In the genomic region with DNA sequence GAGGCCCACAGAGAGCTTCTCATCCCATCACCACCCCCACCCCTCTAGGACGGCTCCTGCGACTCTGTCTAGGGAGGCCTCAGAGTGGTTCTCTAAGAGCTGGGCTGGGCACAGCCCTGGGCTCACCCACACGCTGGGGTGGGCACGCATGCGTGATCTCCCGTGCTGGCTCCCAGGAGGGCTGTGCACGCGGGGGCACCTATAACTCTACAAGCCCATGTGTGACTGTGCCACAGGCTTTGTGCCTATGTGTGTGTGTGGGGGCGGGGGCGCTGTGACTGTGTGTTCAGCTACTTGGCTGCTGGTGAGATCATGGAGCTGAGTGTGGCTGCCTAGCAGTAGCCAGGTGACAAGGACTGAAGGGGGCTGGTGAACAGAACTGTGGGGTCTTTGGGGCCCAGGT, we compare ENCODE assay signal across 20 cellular contexts. TPM values are rescaled to one million over a fixed set of nuclear protein-coding genes. Genes with fewer than 3 reads are reported as not detected.
A peak's percentile ranks its signal among the peaks of the same experiment; 100 is the strongest.
DNase-seq lines count a peak whose midpoint lies in the region; ATAC-seq lines count a peak whose summit lies in the region.
"Had no signal": no experiment of that assay in that cellular context is flagged by ENCODE, and none has a peak within 500 bp of the region (broad histone marks: within the 10 kb centered on the region; RNA-seq: fewer than 3 reads in every experiment).

No MANE protein-coding gene starts in this region.

- H3K79me1 ChIP-seq in mesenchymal stem cell (replicated peaks; ENCODE audit: low read length, poor library complexity, severe bottlenecking), result no peaks in the 10 kb centered on the region

- no peak overlapping the region for H2BK120ac ChIP-seq in mesenchymal stem cell (ENCODE audit: low read depth, low read length)

- H3K27me3 ChIP-seq in H7 (ENCODE audit: control insufficient read depth, insufficient read depth, low read length) (peaks cover 23% of the 10 kb centered on the region), mesenchymal stem cell (ENCODE audit: control insufficient read depth in 1 of 2, insufficient read depth in 1 of 2, low read length in 2 of 2) (peaks cover 21 to 50% of the 10 kb centered on the region in 2 experiments)
- H3K27me3 ChIP-seq in naive thymus-derived CD4-positive, alpha-beta T cell (ENCODE audit: control insufficient read depth in 2 of 2, insufficient read depth in 2 of 2, low read length in 2 of 2), result no peaks in the 10 kb centered on the region
- H3K27me3 ChIP-seq: ovary had no signal

- no peak overlapping the region for H3K27ac ChIP-seq in naive thymus-derived CD4-positive, alpha-beta T cell (ENCODE audit: low read depth, low read length)
- no peak overlapping the region for H3K27ac ChIP-seq in mesenchymal stem cell (ENCODE audit: low read length, poor library complexity, severe bottlenecking)
- H3K27ac ChIP-seq: BLaER1 treated with 17β-estradiol and CSF1 and Interleukin-3, amounts not matched to agents 10 nM and 100 nM; ovary had no signal

- no peak overlapping the region for H2BK12ac ChIP-seq in mesenchymal stem cell (ENCODE audit: low read length in 2 of 2)

- peak overlapping the region in 1 of 2 experiments; percentile 58 for H3K4ac ChIP-seq in mesenchymal stem cell (ENCODE audit: low read depth in 1 of 2, low read length in 2 of 2)

- H3K4me3 ChIP-seq in H7 (ENCODE audit: insufficient read depth, low read depth, low read length) (no peak overlapping the region), mesenchymal stem cell (ENCODE audit: insufficient read depth in 1 of 2, low read depth in 1 of 2, low read length in 2 of 2) (no peak overlapping the region)
- H3K4me3 ChIP-seq in naive thymus-derived CD4-positive, alpha-beta T cell (ENCODE audit: low read length), result no peak overlapping the region
- H3K4me3 ChIP-seq: BLaER1 treated with 17β-estradiol and CSF1 and Interleukin-3, amounts not matched to agents 10 nM and 100 nM; ovary had no signal

- H2BK15ac ChIP-seq in mesenchymal stem cell (ENCODE audit: low read depth, poor library complexity, severe bottlenecking), result no peak overlapping the region

- no peak overlapping the region for H3K9ac ChIP-seq in mesenchymal stem cell (ENCODE audit: low read length)
- H3K9ac ChIP-seq: BLaER1 treated with 17β-estradiol and CSF1 and Interleukin-3, amounts not matched to agents 10 nM and 100 nM had no signal

- peaks cover 14 to 21% (median 17%) of the 10 kb centered on the region in 7 donors for H3K4me1 Mint-ChIP-seq in naive thymus-derived CD4-positive, alpha-beta T cell

- H2BK5ac ChIP-seq in mesenchymal stem cell (ENCODE audit: low read depth, low read length, poor library complexity, severe bottlenecking), result no peak overlapping the region

- H3K4me1 ChIP-seq in naive thymus-derived CD4-positive, alpha-beta T cell (ENCODE audit: control insufficient read depth in 2 of 2, insufficient read depth in 2 of 2, low read length in 2 of 2), result no peaks in the 10 kb centered on the region
- peaks cover 27% of the 10 kb centered on the region for H3K4me1 ChIP-seq in mesenchymal stem cell (ENCODE audit: control insufficient read depth, insufficient read depth, low read depth, low read length)

- no peaks in the 10 kb centered on the region for H3K9me3 Mint-ChIP-seq in naive thymus-derived CD4-positive, alpha-beta T cell
- H3K9me3 Mint-ChIP-seq: activated CD4-positive, alpha-beta memory T cell treated with anti-CD3 and anti-CD28 coated beads for 36 hours; stimulated activated effector memory CD8-positive, alpha-beta T cell treated with anti-CD3 and anti-CD28 coated beads, Interleukin-12 subunit alpha, Interleukin-12 subunit beta, amount 100 ng/mL, for 72 hours had no signal

- H3K36me3 ChIP-seq in H7 (replicated peaks; ENCODE audit: control insufficient read depth, insufficient read depth, low read length) (no peaks in the 10 kb centered on the region), mesenchymal stem cell (ENCODE audit: control insufficient read depth in 1 of 2, insufficient read depth in 2 of 2, low read depth in 1 of 2, low read length in 2 of 2) (no peaks in the 10 kb centered on the region)
- H3K36me3 ChIP-seq in naive thymus-derived CD4-positive, alpha-beta T cell (ENCODE audit: control insufficient read depth in 2 of 3, insufficient read depth in 3 of 3, low read length in 3 of 3), result no peaks in the 10 kb centered on the region
- H3K36me3 ChIP-seq: BLaER1 treated with 17β-estradiol and CSF1 and Interleukin-3, amounts not matched to agents 10 nM and 100 nM; esophagus squamous epithelium; ovary had no signal

- peak overlapping the region in 1 of 9 donors; percentile 63 for H3K27ac Mint-ChIP-seq in naive thymus-derived CD4-positive, alpha-beta T cell
- H3K27ac Mint-ChIP-seq: activated CD4-positive, alpha-beta memory T cell treated with anti-CD3 and anti-CD28 coated beads for 36 hours; stimulated activated effector memory CD8-positive, alpha-beta T cell treated with anti-CD3 and anti-CD28 coated beads, Interleukin-12 subunit alpha, Interleukin-12 subunit beta, amount 100 ng/mL, for 72 hours had no signal

- H3K23ac ChIP-seq in mesenchymal stem cell (ENCODE audit: low read length in 2 of 2), result no peak overlapping the region

- no peak overlapping the region for H3K4me2 ChIP-seq in mesenchymal stem cell (ENCODE audit: low read length, poor library complexity, severe bottlenecking)

- CTCF ChIA-PET in naive thymus-derived CD4-positive, alpha-beta T cell (lab: Charles Lee), result interaction anchor here (7.8 kb wide), 1 partner anchor 221 kb away, joined by 78 read pairs; no protein-coding TSS in a partner anchor

- no peak overlapping the region for H2AFZ ChIP-seq in mesenchymal stem cell (ENCODE audit: low read depth, low read length)

- no peak overlapping the region for H2AK5ac ChIP-seq in mesenchymal stem cell (ENCODE audit: low read length, severe bottlenecking)

- peak overlapping the region in 6 of 10 donors; percentile 23 to 80 (median 39) for H3K4me3 Mint-ChIP-seq in naive thymus-derived CD4-positive, alpha-beta T cell
- H3K4me3 Mint-ChIP-seq: activated CD4-positive, alpha-beta memory T cell treated with anti-CD3 and anti-CD28 coated beads for 36 hours had no signal

- POLR2A ChIA-PET in naive thymus-derived CD4-positive, alpha-beta T cell (lab: Charles Lee), result interaction anchor here (0.6 kb wide), 1 partner anchor 23 kb away, joined by 4 read pairs; no protein-coding TSS in a partner anchor

- no peak overlapping the region for H3K14ac ChIP-seq in mesenchymal stem cell (ENCODE audit: low read length in 2 of 2)

- no peaks in the 10 kb centered on the region for H3K36me3 Mint-ChIP-seq in naive thymus-derived CD4-positive, alpha-beta T cell
- H3K36me3 Mint-ChIP-seq: activated CD4-positive, alpha-beta memory T cell treated with anti-CD3 and anti-CD28 coated beads for 36 hours; stimulated activated effector memory CD8-positive, alpha-beta T cell treated with anti-CD3 and anti-CD28 coated beads, Interleukin-12 subunit alpha, Interleukin-12 subunit beta, amount 100 ng/mL, for 72 hours had no signal

- peaks cover 11 to 48% (median 27%) of the 10 kb centered on the region in 5 donors for H3K27me3 Mint-ChIP-seq in naive thymus-derived CD4-positive, alpha-beta T cell

- H4K91ac ChIP-seq in mesenchymal stem cell (ENCODE audit: low read length), result no peak overlapping the region

- H3K18ac ChIP-seq in mesenchymal stem cell (ENCODE audit: low read depth in 1 of 2, low read length in 2 of 2), result no peak overlapping the region

- no peak overlapping the region for H4K8ac ChIP-seq in mesenchymal stem cell (ENCODE audit: low read length)

- DNase-seq in ELR (ENCODE audit: low read depth) (peak; percentile 22), H7 (peak; percentile 74), anterior cingulate cortex (lab: John Stamatoyannopoulos, UW) (peak in 40 of 58 donors; percentile 17 to 88 (median 58)), NCI-H1694 treated with DMSO at 0.1 percent for 48 hours (lab: John Stamatoyannopoulos, UW) (no peak), mucosa of gallbladder (ENCODE audit: low spot score) (no peak), NCI-H748 treated with DMSO at 0.1 percent for 48 hours (lab: John Stamatoyannopoulos, UW) (no peak), mesenchymal stem cell (no peak)
- DNase-seq in naive thymus-derived CD4-positive, alpha-beta T cell, result no peak
- DNase-seq: esophagus squamous epithelium, midbrain, MM.1S, NCI-H2029, NCI-H526 treated with DMSO at 0.1 percent for 48 hours, ovary had no signal

- H3K9me3 ChIP-seq in naive thymus-derived CD4-positive, alpha-beta T cell (ENCODE audit: control insufficient read depth in 2 of 3, low read length in 3 of 3), result no peaks in the 10 kb centered on the region
- no peaks in the 10 kb centered on the region for H3K9me3 ChIP-seq in mesenchymal stem cell (ENCODE audit: control insufficient read depth, low read length)
- H3K9me3 ChIP-seq: BLaER1 treated with 17β-estradiol and CSF1 and Interleukin-3, amounts not matched to agents 10 nM and 100 nM; esophagus squamous epithelium; ovary had no signal

- ATAC-seq in naive thymus-derived CD4-positive, alpha-beta T cell, result no peak
- ATAC-seq: HCT116; stimulated activated effector memory CD8-positive, alpha-beta T cell treated with anti-CD3 and anti-CD28 coated beads, Interleukin-12 subunit alpha, Interleukin-12 subunit beta, amount 100 ng/mL, for 72 hours had no signal

- intact Hi-C loops in naive thymus-derived CD4-positive, alpha-beta T cell (cut with micrococcal nuclease), result loop anchor here in 1 of 2 donors (10.0 kb wide), 2 partner anchors 137 to 1383 kb away; partner anchors contain the start of genes MRRF and RBM18

- WGBS in mesenchymal stem cell, result 82% methylated on average over 10 of the region's 10 CpGs

RNA-seq across cellular contexts. Expression of gene NDUFA8, which starts 32.2 kb away (rescaled TPM):
- 43.9 and 47.2 TPM in 2 replicates for total RNA-seq in H7 (2014; rRNA removed; shearing (Covaris generic))
- 10 to 100 TPM in 4 of 5 experiments, 1 to 10 TPM in 1; 6.7 to 35.0 (median 15.6) TPM for total RNA-seq in naive thymus-derived CD4-positive, alpha-beta T cell
- 10 to 100 TPM; 82.1 to 93.6 TPM for polyA plus RNA-seq in naive thymus-derived CD4-positive, alpha-beta T cell
- total RNA-seq in mucosa of gallbladder, result 68.0 TPM
- 86.5 TPM for polyA plus RNA-seq in mesenchymal stem cell (2013, experiment 1 of 2)
- polyA plus RNA-seq in mesenchymal stem cell (2013, experiment 2 of 2), result 89.6 TPM

RNA-seq across cellular contexts. Expression of gene MORN5, which starts 32.3 kb away (rescaled TPM):
- total RNA-seq in H7 (2014; rRNA removed; shearing (Covaris generic)), result not detected in 2 replicates
- not detected for total RNA-seq in naive thymus-derived CD4-positive, alpha-beta T cell
- polyA plus RNA-seq in naive thymus-derived CD4-positive, alpha-beta T cell, result not detected
- total RNA-seq in mucosa of gallbladder, result 7.8 TPM
- polyA plus RNA-seq in mesenchymal stem cell (2013, experiment 1 of 2), result not detected
- not detected for polyA plus RNA-seq in mesenchymal stem cell (2013, experiment 2 of 2)
- total RNA-seq: activated CD4-positive, alpha-beta memory T cell treated with anti-CD3 and anti-CD28 coated beads for 36 hours; esophagus squamous epithelium; smooth muscle cell had no signal
- polyA plus RNA-seq: keratinocyte, smooth muscle cell had no signal

RNA-seq across cellular contexts. Expression of gene TTLL11, which starts 34.3 kb away (rescaled TPM):
- 0.18 and 0.97 TPM in 2 replicates for total RNA-seq in H7 (2014; rRNA removed; shearing (Covaris generic))
- 1 to 10 TPM; 3.0 to 6.2 (median 4.4) TPM for total RNA-seq in naive thymus-derived CD4-positive, alpha-beta T cell
- 1 to 10 TPM; 4.4 to 8.6 TPM for polyA plus RNA-seq in naive thymus-derived CD4-positive, alpha-beta T cell
- total RNA-seq in mucosa of gallbladder, result 10.9 TPM
- 5.2 TPM for polyA plus RNA-seq in mesenchymal stem cell (2013, experiment 1 of 2)
- polyA plus RNA-seq in mesenchymal stem cell (2013, experiment 2 of 2), result 5.5 TPM

Comparison
In these comparisons a context has a peak if more than half of its experiments do, and no peak if none do; other contexts are left out.
1. DNase-seq: peak in ELR (single experiment), H7 (single experiment) and anterior cingulate cortex (40 of 58); none in naive thymus-derived CD4-positive, alpha-beta T cell (0 of 9), NCI-H1694 treated with DMSO at 0.1 percent for 48 hours (single experiment), mucosa of gallbladder (single experiment), NCI-H748 treated with DMSO at 0.1 percent for 48 hours (single experiment) and mesenchymal stem cell (single experiment).